ENCODE assay signal across 8 cellular contexts in the genomic region with DNA sequence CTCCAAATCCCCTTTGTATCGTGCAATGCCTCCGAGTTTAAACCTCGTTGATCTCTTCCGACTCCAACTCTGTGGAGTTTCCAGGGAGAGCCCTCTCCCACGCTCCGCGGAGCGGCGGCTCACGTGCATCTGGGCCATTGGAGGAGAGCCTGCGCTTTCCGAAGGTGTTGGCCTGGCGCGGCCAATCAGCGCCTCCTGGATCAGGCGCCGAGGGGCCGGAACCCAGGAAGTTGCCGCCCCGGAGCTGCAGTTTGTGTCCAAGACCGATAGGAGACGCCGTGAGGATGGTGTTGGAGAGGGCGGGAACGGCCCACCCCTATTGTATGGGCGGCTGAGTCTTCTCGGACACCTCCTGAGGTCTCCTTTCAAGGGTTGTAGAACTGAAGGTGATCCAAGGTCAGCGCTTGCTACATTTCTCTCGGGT. TPM values are rescaled to one million over a fixed set of nuclear protein-coding genes. Genes with fewer than 3 reads are reported as not detected.
DNase-seq lines count a peak whose midpoint lies in the region; ATAC-seq and TF ChIP-seq lines count a peak whose summit lies in the region.

No MANE protein-coding gene starts in this region.

- in situ Hi-C loops in Panc1 (cut with HindIII; ENCODE audit: low pct_unique_long_range_greater_than_20kb, low sequenced_read_pairs), result no loop called here

- H3K36me3 ChIP-seq in A673 (ENCODE audit: insufficient read depth, low read length, poor library complexity, severe bottlenecking) (no peaks in the 10 kb centered on the region), Panc1 (ENCODE audit: control insufficient read depth, insufficient read depth, low read length) (no peaks in the 10 kb centered on the region)
- no peaks in the 10 kb centered on the region for H3K36me3 ChIP-seq in CD8-positive, alpha-beta T cell (ENCODE audit: insufficient read depth, low read length)

- DNase-seq in A673 (ENCODE audit: low spot score) (no peak), Panc1 (ENCODE audit: low read depth, low spot score) (no peak), fibroblast of the conjunctiva (ENCODE audit: low read depth) (peak; percentile 90), NCI-H2107 (lab: John Stamatoyannopoulos, UW) (no peak), DMS53 (lab: John Stamatoyannopoulos, UW) (no peak)
- DNase-seq in CD8-positive, alpha-beta T cell, result no peak

- POLR2A ChIA-PET in A673 (lab: Charles Lee; ENCODE audit: low non-redundant PET), result no interaction called here
- POLR2A ChIA-PET in Panc1 (lab: Charles Lee), result interaction anchor here (0.6 kb wide), 1 partner anchor 227 kb away, joined by 6 read pairs; no protein-coding TSS in a partner anchor
- POLR2A ChIA-PET in CD8-positive, alpha-beta T cell (lab: Charles Lee), result no interaction called here

- H3K4me3 ChIP-seq in A673 (ENCODE audit: low read depth, low read length, poor library complexity, severe bottlenecking) (no peak overlapping the region), Panc1 (ENCODE audit: low read depth in 2 of 2, low read length in 2 of 2) (peak overlapping the region; percentile 73 to 89)
- no peak overlapping the region for H3K4me3 ChIP-seq in CD8-positive, alpha-beta T cell (ENCODE audit: low read depth, low read length)

- peak overlapping the region; percentile 96 to 98 (median 98) for H3K4me3 Mint-ChIP-seq in nephron
- H3K4me3 Mint-ChIP-seq in CD8-positive, alpha-beta T cell, result no peak overlapping the region

- intact Hi-C loops in A673 (cut with micrococcal nuclease; ENCODE audit: unreplicated experiment) (no loop called here), Panc1 (cut with micrococcal nuclease; ENCODE audit: unreplicated experiment) (loop anchor here (5.0 kb wide), 1 partner anchor 187 kb away; no protein-coding TSS in a partner anchor)
- intact Hi-C loops in CD8-positive, alpha-beta T cell (cut with DNase I, micrococcal nuclease), result no loop called here

- peaks cover 10% of the 10 kb centered on the region for H3K4me1 ChIP-seq in A673 (ENCODE audit: insufficient read depth, low read length, poor library complexity, severe bottlenecking)
- peaks cover 16% of the 10 kb centered on the region for H3K4me1 ChIP-seq in Panc1 (ENCODE audit: control insufficient read depth, insufficient read depth, low read length)
- H3K4me1 ChIP-seq in CD8-positive, alpha-beta T cell (ENCODE audit: insufficient read depth, low read length), result no peaks in the 10 kb centered on the region

- H3K9me3 Mint-ChIP-seq in nephron, result no peaks in the 10 kb centered on the region
- H3K9me3 Mint-ChIP-seq in CD8-positive, alpha-beta T cell, result no peaks in the 10 kb centered on the region

- peak overlapping the region; percentile 82 to 93 (median 89) for H3K27ac Mint-ChIP-seq in nephron
- H3K27ac Mint-ChIP-seq in CD8-positive, alpha-beta T cell, result no peak overlapping the region

- ATAC-seq in Panc1 (peak; percentile 18; the same call in 1 of the 2 replicates), GM21529 (IDR thresholded peaks at IDR 0.05; ENCODE audit: unreplicated experiment) (no peak)
- no peak for ATAC-seq in CD8-positive, alpha-beta T cell

- BruUV-seq in A673 (replicated peaks; lab: Mats Ljungman, UMichigan), result no TSS peak
- no TSS peak for BruUV-seq in Panc1 (replicated peaks; lab: Mats Ljungman, UMichigan)

- H3K27me3 Mint-ChIP-seq in nephron (ENCODE audit: low read depth), result peaks cover 16% of the 10 kb centered on the region
- peaks cover 35% of the 10 kb centered on the region for H3K27me3 Mint-ChIP-seq in CD8-positive, alpha-beta T cell (ENCODE audit: low read depth)

- peaks cover 42% of the 10 kb centered on the region for H3K36me3 Mint-ChIP-seq in nephron (ENCODE audit: low read depth)
- H3K36me3 Mint-ChIP-seq in CD8-positive, alpha-beta T cell, result no peaks in the 10 kb centered on the region

- H3K27me3 ChIP-seq in A673 (replicated peaks; ENCODE audit: insufficient read depth, low read depth, low read length, poor library complexity), result peaks cover 21% of the 10 kb centered on the region
- no peaks in the 10 kb centered on the region for H3K27me3 ChIP-seq in Panc1 (ENCODE audit: control insufficient read depth, insufficient read depth, low read length)
- H3K27me3 ChIP-seq in CD8-positive, alpha-beta T cell (ENCODE audit: insufficient read depth, low read length), result no peaks in the 10 kb centered on the region

- H3K9me3 ChIP-seq in A673 (ENCODE audit: low read depth, low read length, poor library complexity, severe bottlenecking) (no peaks in the 10 kb centered on the region), Panc1 (ENCODE audit: control insufficient read depth, insufficient read depth, low read depth, low read length) (no peaks in the 10 kb centered on the region)
- H3K9me3 ChIP-seq in CD8-positive, alpha-beta T cell (ENCODE audit: low read length), result no peaks in the 10 kb centered on the region

- no peak overlapping the region for H3K27ac ChIP-seq in A673 (ENCODE audit: low read depth, low read length, poor library complexity, severe bottlenecking)
- H3K27ac ChIP-seq in Panc1 (ENCODE audit: low read length), result peak overlapping the region; percentile 52
- no peak overlapping the region for H3K27ac ChIP-seq in CD8-positive, alpha-beta T cell (ENCODE audit: low read depth, low read length)

- CTCF ChIA-PET in A673 (lab: Charles Lee) (interaction anchor here (1.4 kb wide), 1 partner anchor 19 kb away, joined by 4 read pairs; no protein-coding TSS in a partner anchor), Panc1 (lab: Charles Lee) (interaction anchor here (1.0 kb wide), 1 partner anchor 412 kb away, joined by 3 read pairs; no protein-coding TSS in a partner anchor)
- CTCF ChIA-PET in CD8-positive, alpha-beta T cell (lab: Charles Lee), result interaction anchor here (1.0 kb wide), 1 partner anchor 41 kb away, joined by 3 read pairs; no protein-coding TSS in a partner anchor

- TF ChIP-seq CTCF in A673 (conservative IDR thresholded peaks at IDR 0.05; ENCODE audit: low read depth, low read length) (0 out of 2 replicates have a peak, but pooled peaks have one; percentile 20), Panc1 (IDR thresholded peaks at IDR 0.05) (peak; percentile 78), nephron (IDR thresholded peaks at IDR 0.05; ENCODE audit: unreplicated experiment in 3 of 3) (peak; percentile 79 to 93 (median 90))
- no peak for TF ChIP-seq CTCF in CD8-positive, alpha-beta T cell (IDR thresholded peaks at IDR 0.05)

- peaks cover 59% of the 10 kb centered on the region for H3K4me1 Mint-ChIP-seq in nephron
- peaks cover 12% of the 10 kb centered on the region for H3K4me1 Mint-ChIP-seq in CD8-positive, alpha-beta T cell (ENCODE audit: low read depth)

RNA-seq across cellular contexts. Expression of a gene that starts 1.6 kb away (rescaled TPM):
- total RNA-seq in A673 (2021) (0.42 and 0.99 TPM in 2 replicates), Panc1 (2021; ENCODE audit: unreplicated experiment) (39.9 TPM)
- 44.4 TPM for polyA plus RNA-seq in Panc1 (2012; ENCODE audit: insufficient read length)
- total RNA-seq in CD8-positive, alpha-beta T cell, result not detected

RNA-seq across cellular contexts. Expression of a gene that starts 21.6 kb away (rescaled TPM):
- total RNA-seq in A673 (2021) (0.09 TPM in 1 of 2 replicates, not detected in the other), Panc1 (2021; ENCODE audit: unreplicated experiment) (0.15 TPM)
- polyA plus RNA-seq in Panc1 (2012; ENCODE audit: insufficient read length), result 0.12 TPM
- total RNA-seq in CD8-positive, alpha-beta T cell, result not detected

Comparison
In these comparisons a context has a peak if more than half of its experiments do, and no peak if none do; other contexts are left out.
1. H3K4me3 ChIP-seq: peak in Panc1 (2 of 2); none in A673 (single experiment) and CD8-positive, alpha-beta T cell (single experiment).
2. RNA of a gene that starts 1.6 kb away (total RNA-seq): 39.9 TPM in Panc1 (single experiment); 0.42 to 0.99 TPM in A673 and not detected in CD8-positive, alpha-beta T cell; every median in the first group is over 10 times any median in the second.